Comparison of ENCODE assay signal across 9 cellular contexts in the genomic region with DNA sequence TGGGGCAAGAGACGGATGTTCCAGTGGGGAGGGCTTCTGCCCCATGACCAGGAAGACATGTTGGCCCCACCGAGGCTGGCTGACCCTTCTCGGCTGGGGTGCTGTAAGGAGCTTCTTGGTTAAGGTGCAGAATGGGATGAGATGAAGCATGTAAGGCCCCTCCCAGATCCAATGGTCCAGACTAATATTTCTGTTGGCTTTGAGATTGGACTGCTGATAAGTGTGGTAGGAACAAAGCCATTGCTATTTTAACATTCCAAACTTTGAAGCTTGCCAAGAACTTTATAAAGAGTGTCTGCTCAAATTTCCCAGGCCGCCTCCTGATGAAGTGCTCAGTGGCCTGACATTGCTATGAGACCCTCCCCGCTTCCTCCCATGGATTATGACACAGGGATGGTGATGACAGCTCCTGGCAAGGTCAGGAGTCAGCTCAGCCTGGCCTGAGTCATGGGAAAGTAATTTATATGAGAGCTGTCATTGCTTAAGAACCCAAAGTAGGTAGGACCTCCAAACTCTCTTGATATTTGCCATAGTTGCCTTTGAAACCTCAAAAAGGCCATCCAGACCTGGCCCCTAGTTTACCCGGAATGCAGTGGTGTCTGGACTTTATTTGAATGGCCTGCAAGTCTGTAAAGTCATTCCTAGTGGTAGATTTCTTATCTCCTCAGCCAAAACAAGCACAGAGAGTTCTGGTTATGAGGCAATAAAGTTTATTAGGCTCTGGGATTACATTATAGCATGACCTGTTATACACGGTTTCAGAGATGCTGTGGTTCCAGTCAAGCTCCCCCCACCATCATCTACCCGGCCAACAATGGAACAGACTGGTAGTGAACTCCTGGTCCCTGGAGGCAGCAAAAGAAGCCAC.
DNase-seq lines count a peak whose midpoint lies in the region; ATAC-seq and TF ChIP-seq lines count a peak whose summit lies in the region.
"Had no signal": no experiment of that assay in that cellular context is flagged by ENCODE, and none has a peak within 500 bp of the region (broad histone marks: within the 10 kb centered on the region; RNA-seq: fewer than 3 reads in every experiment).

No MANE protein-coding gene starts in this region.

- no peaks in the 10 kb centered on the region for H3K9me3 Mint-ChIP-seq in stimulated activated memory B cell treated with anti-CD40 and anti-IgM and Interleukin-4, amounts not matched to agents 10 μg/mL and 1 μg/mL and 100 μg/mL, for 72 hours

- no peak overlapping the region for H3K4me3 Mint-ChIP-seq in stimulated activated memory B cell treated with anti-CD40 and anti-IgM and Interleukin-4, amounts not matched to agents 10 μg/mL and 1 μg/mL and 100 μg/mL, for 72 hours

- CTCF ChIA-PET in HEK293T (lab: Yijun Ruan, JAX) = interaction anchor here (0.6 to 1.4 kb wide), 2 partner anchors 36 to 805 kb away, joined by 4 to 6 read pairs; no protein-coding TSS in a partner anchor

- DNase-seq in HEK293T (ENCODE audit: extremely low spot score) (peak; percentile 27), amniotic stem cell (lab: John Stamatoyannopoulos, UW) (peak; percentile 49), hepatic stellate cell (ENCODE audit: low spot score) (peak; percentile 84), NCI-H1694 (lab: John Stamatoyannopoulos, UW) (no peak), pons (ENCODE audit: low spot score) (no peak), T-helper 1 cell (no peak)
- DNase-seq: cerebellar nuclear complex had no signal

- no peak for ATAC-seq in stimulated activated memory B cell treated with anti-CD40 and anti-IgM and Interleukin-4, amounts not matched to agents 10 μg/mL and 1 μg/mL and 100 μg/mL, for 72 hours
- ATAC-seq in GM21423 (IDR thresholded peaks at IDR 0.05; ENCODE audit: unreplicated experiment) = no peak

- H3K4me1 Mint-ChIP-seq in stimulated activated memory B cell treated with anti-CD40 and anti-IgM and Interleukin-4, amounts not matched to agents 10 μg/mL and 1 μg/mL and 100 μg/mL, for 72 hours = peaks cover 15% of the 10 kb centered on the region

- POLR2A ChIA-PET in HEK293T (lab: Yijun Ruan, JAX) = no interaction called here

- H3K27ac Mint-ChIP-seq in stimulated activated memory B cell treated with anti-CD40 and anti-IgM and Interleukin-4, amounts not matched to agents 10 μg/mL and 1 μg/mL and 100 μg/mL, for 72 hours = peak overlapping the region; percentile 15

- no peaks in the 10 kb centered on the region for H3K36me3 Mint-ChIP-seq in stimulated activated memory B cell treated with anti-CD40 and anti-IgM and Interleukin-4, amounts not matched to agents 10 μg/mL and 1 μg/mL and 100 μg/mL, for 72 hours

- H3K27me3 Mint-ChIP-seq in stimulated activated memory B cell treated with anti-CD40 and anti-IgM and Interleukin-4, amounts not matched to agents 10 μg/mL and 1 μg/mL and 100 μg/mL, for 72 hours = no peaks in the 10 kb centered on the region

TF ChIP-seq in HEK293T, 16 proteins besides CTCF, POLR2A, EP300 and RAD21:
- TF ChIP-seq, protein P1, sequence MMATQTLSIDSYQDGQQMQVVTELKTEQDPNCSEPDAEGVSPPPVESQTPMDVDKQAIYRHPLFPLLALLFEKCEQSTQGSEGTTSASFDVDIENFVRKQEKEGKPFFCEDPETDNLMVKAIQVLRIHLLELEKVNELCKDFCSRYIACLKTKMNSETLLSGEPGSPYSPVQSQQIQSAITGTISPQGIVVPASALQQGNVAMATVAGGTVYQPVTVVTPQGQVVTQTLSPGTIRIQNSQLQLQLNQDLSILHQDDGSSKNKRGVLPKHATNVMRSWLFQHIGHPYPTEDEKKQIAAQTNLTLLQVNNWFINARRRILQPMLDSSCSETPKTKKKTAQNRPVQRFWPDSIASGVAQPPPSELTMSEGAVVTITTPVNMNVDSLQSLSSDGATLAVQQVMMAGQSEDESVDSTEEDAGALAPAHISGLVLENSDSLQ (IDR thresholded peaks at IDR 0.05) = peak; percentile 86
- no peak for TF ChIP-seq SP1 (IDR thresholded peaks at IDR 0.05)
TF ChIP-seq in HEK293T: peak in this region for 1.

Comparison
In these comparisons a context has a peak if more than half of its experiments do, and no peak if none do; other contexts are left out.
1. DNase-seq: peak in HEK293T (single experiment), amniotic stem cell (single experiment) and hepatic stellate cell (single experiment); none in NCI-H1694 (single experiment), pons (single experiment) and T-helper 1 cell (0 of 5).